ENCODE assay signal across 14 cellular contexts in the genomic region with DNA sequence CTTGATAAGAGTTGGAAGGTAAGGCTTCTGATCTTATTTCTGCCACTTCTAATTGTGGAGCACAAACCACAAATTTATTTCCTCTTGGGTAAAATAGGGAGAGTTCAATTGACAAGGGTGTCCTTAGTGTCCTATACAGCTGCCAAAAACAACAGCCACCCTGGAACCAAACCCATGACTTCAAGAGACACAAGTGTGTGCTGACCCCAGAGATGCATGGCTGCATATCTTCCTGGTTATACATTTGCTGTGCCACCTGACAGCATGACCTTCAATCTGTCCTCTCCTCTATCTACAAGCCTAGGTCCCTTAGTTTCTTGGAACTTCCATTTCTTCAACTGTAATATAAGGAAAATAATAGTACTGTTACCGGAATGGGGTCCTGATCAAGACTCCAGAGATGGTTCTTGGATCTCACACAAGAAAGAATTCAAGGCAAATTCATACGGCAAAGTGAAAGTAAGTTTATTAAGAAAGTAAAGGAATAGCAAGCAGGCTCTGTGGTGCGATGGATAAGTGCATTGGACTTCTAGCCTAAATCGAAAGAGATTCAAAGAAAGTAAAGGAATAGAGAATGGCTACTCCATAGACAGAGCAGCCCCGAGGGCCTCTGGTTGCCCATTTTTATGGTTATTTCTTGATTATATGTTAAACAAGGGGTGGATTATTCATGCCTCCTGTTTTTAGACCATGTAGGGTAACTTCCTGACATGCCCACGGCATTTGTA. TPM values are rescaled to one million over a fixed set of nuclear protein-coding genes. Genes with fewer than 3 reads are reported as not detected.
DNase-seq lines count a peak whose midpoint lies in the region; ATAC-seq, FAIRE-seq and TF ChIP-seq lines count a peak whose summit lies in the region.
"Had no signal": no experiment of that assay in that cellular context is flagged by ENCODE, and none has a peak within 500 bp of the region (broad histone marks: within the 10 kb centered on the region; RNA-seq: fewer than 3 reads in every experiment).

No MANE protein-coding gene starts in this region.

- dilution Hi-C loops in mammary epithelial cell (cut with HindIII; ENCODE audit: low sequenced_read_pairs), result no loop called here

- no peak overlapping the region for H3K27ac ChIP-seq in mammary epithelial cell (ENCODE audit: insufficient read depth, low read depth, low read length)
- H3K27ac ChIP-seq in VCaP, result peak overlapping the region; percentile 96
- no peak overlapping the region for H3K27ac ChIP-seq in HepG2 (ENCODE audit: extremely low read length, insufficient read depth, low read length)
- H3K27ac ChIP-seq: dorsolateral prefrontal cortex, foreskin keratinocyte had no signal

- WGBS in mammary epithelial cell (ENCODE audit: low coverage, missing lambda C conversion rate), result 98% methylated on average over 6 of the region's 6 CpGs
- WGBS in HepG2 (ENCODE audit: low lambda C conversion rate), result 96% methylated on average over 6 of the region's 6 CpGs

- TF ChIP-seq RAD21 in HepG2 (CRISPR knock-in tag; IDR thresholded peaks at IDR 0.05), result no peak

- intact Hi-C loops in MCF 10A (cut with micrococcal nuclease) (no loop called here), mammary epithelial cell (cut with micrococcal nuclease) (no loop called here), HepG2 (cut with micrococcal nuclease; ENCODE audit: unreplicated experiment) (no loop called here)

- no peak for FAIRE-seq in HepG2 (lab: Jason Lieb, UNC)

- BruUV-seq in MCF 10A (replicated peaks; lab: Mats Ljungman, UMichigan) (no TSS peak), mammary epithelial cell (replicated peaks; lab: Mats Ljungman, UMichigan) (no TSS peak), HepG2 (replicated peaks; lab: Mats Ljungman, UMichigan) (no TSS peak)

- no peaks in the 10 kb centered on the region for H3K36me3 ChIP-seq in mammary epithelial cell (ENCODE audit: insufficient read depth, low read length)
- no peaks in the 10 kb centered on the region for H3K36me3 ChIP-seq in HepG2 (replicated peaks in 1 of 2; ENCODE audit: control insufficient read depth in 1 of 2, insufficient read depth in 2 of 2, low read length in 2 of 2)

- H4K20me1 ChIP-seq in mammary epithelial cell (ENCODE audit: insufficient read depth, low read length), result no peaks in the 10 kb centered on the region
- H4K20me1 ChIP-seq in HepG2 (ENCODE audit: insufficient read depth, low read length), result no peaks in the 10 kb centered on the region

- peak overlapping the region; percentile 60 for H3K27ac Mint-ChIP-seq in MCF 10A (ENCODE audit: low read depth, unreplicated experiment)
- H3K27ac Mint-ChIP-seq in type B pancreatic cell, result peak overlapping the region; percentile 48
- H3K27ac Mint-ChIP-seq: stimulated activated effector memory CD8-positive, alpha-beta T cell treated with anti-CD3 and anti-CD28 coated beads, Interleukin-12 subunit alpha, Interleukin-12 subunit beta, amount 100 ng/mL, for 72 hours had no signal

- no peak overlapping the region for H3K4me2 ChIP-seq in mammary epithelial cell (ENCODE audit: insufficient read depth, low read depth, low read length)
- no peak overlapping the region for H3K4me2 ChIP-seq in HepG2 (ENCODE audit: low read depth, low read length)

- ATAC-seq in HepG2 (peak; percentile 38; the same call in 1 of the 3 replicates), HG02588 (IDR thresholded peaks at IDR 0.05; ENCODE audit: unreplicated experiment) (no peak)
- ATAC-seq: stimulated activated effector memory CD8-positive, alpha-beta T cell treated with anti-CD3 and anti-CD28 coated beads, Interleukin-12 subunit alpha, Interleukin-12 subunit beta, amount 100 ng/mL, for 72 hours had no signal

- TF ChIP-seq EP300 in HepG2 (IDR thresholded peaks at IDR 0.05; ENCODE audit: low read depth in 2 of 2, low read length in 2 of 2) (no peak), HepG2 (CRISPR knock-in tag; IDR thresholded peaks at IDR 0.05; ENCODE audit: borderline replicate concordance) (no peak)

- H3K9ac ChIP-seq in mammary epithelial cell (ENCODE audit: insufficient read depth, low read length) (no peak overlapping the region), HepG2 (ENCODE audit: insufficient read depth, low read depth, low read length) (no peak overlapping the region)

- H3K4me1 ChIP-seq in mammary epithelial cell (ENCODE audit: insufficient read depth, low read length), result peaks cover 44% of the 10 kb centered on the region
- H3K4me1 ChIP-seq in HepG2 (ENCODE audit: insufficient read depth, low read length), result peaks cover 82% of the 10 kb centered on the region

- CTCF ChIA-PET in MCF 10A (lab: Yijun Ruan, JAX), result no interaction called here
- CTCF ChIA-PET in mammary epithelial cell (lab: Charles Lee; ENCODE audit: low non-redundant PET), result no interaction called here
- CTCF ChIA-PET in HepG2 (lab: Yijun Ruan, JAX; ENCODE audit: low intra/inter-chr PET ratio, low total read pairs), result no interaction called here

- H3K4me3 Mint-ChIP-seq in MCF 10A (ENCODE audit: unreplicated experiment) (no peak overlapping the region), type B pancreatic cell (no peak overlapping the region)
- H3K4me3 Mint-ChIP-seq: stimulated activated effector memory CD8-positive, alpha-beta T cell treated with anti-CD3 and anti-CD28 coated beads, Interleukin-12 subunit alpha, Interleukin-12 subunit beta, amount 100 ng/mL, for 72 hours had no signal

- POLR2A ChIA-PET in MCF 10A (lab: Yijun Ruan, JAX), result interaction anchor here (0.7 to 1.7 kb wide), 3 partner anchors 8 to 16 kb away, joined by 3 to 7 read pairs (median 6); no protein-coding TSS in a partner anchor
- POLR2A ChIA-PET in HepG2 (lab: Yijun Ruan, JAX), result interaction anchor here (1.4 kb wide), 1 partner anchor 8 kb away, joined by 3 read pairs; no protein-coding TSS in a partner anchor

- H3K36me3 Mint-ChIP-seq in MCF 10A (ENCODE audit: insufficient read depth, unreplicated experiment), result no peaks in the 10 kb centered on the region
- H3K36me3 Mint-ChIP-seq in type B pancreatic cell, result no peaks in the 10 kb centered on the region
- H3K36me3 Mint-ChIP-seq: stimulated activated effector memory CD8-positive, alpha-beta T cell treated with anti-CD3 and anti-CD28 coated beads, Interleukin-12 subunit alpha, Interleukin-12 subunit beta, amount 100 ng/mL, for 72 hours had no signal

- H3K9me3 ChIP-seq in mammary epithelial cell (replicated peaks; ENCODE audit: insufficient read depth, low read length) (no peaks in the 10 kb centered on the region), HepG2 (ENCODE audit: low read length) (no peaks in the 10 kb centered on the region)

- no peak for TF ChIP-seq POLR2A in HepG2 (IDR thresholded peaks at IDR 0.05; ENCODE audit: insufficient read depth in 1 of 2, low read depth in 2 of 2, low read length in 2 of 2)

- H3K4me1 Mint-ChIP-seq in MCF 10A (ENCODE audit: insufficient read depth, unreplicated experiment) (peaks cover 31% of the 10 kb centered on the region), type B pancreatic cell (ENCODE audit: unreplicated experiment) (peaks cover 8% of the 10 kb centered on the region)

- in situ Hi-C loops in mammary epithelial cell (cut with MboI; ENCODE audit: low sequenced_read_pairs in 2 of 2), result no loop called here
- in situ Hi-C loops in HepG2 (cut with HindIII; ENCODE audit: extremely low pct_ligation_motif_present, low pct_unique_long_range_greater_than_20kb), result no loop called here

- no peak overlapping the region for H3K4me3 ChIP-seq in mammary epithelial cell (replicated peaks in 1 of 3; ENCODE audit: insufficient read depth in 1 of 3, low read depth in 2 of 3, low read length in 3 of 3)
- H3K4me3 ChIP-seq in HepG2 (replicated peaks in 1 of 3; ENCODE audit: insufficient read depth in 1 of 3, low read depth in 2 of 3, low read length in 3 of 3), result no peak overlapping the region
- H3K4me3 ChIP-seq: dorsolateral prefrontal cortex had no signal

- H3K79me2 ChIP-seq in mammary epithelial cell (ENCODE audit: insufficient read depth, low read length) (no peaks in the 10 kb centered on the region), HepG2 (ENCODE audit: insufficient read depth, low read length) (no peaks in the 10 kb centered on the region)

- H3K27me3 Mint-ChIP-seq in MCF 10A (ENCODE audit: insufficient read depth, unreplicated experiment) (no peaks in the 10 kb centered on the region), type B pancreatic cell (no peaks in the 10 kb centered on the region)

- H2AFZ ChIP-seq in mammary epithelial cell (ENCODE audit: low read depth, low read length) (no peak overlapping the region), HepG2 (ENCODE audit: low read length) (no peak overlapping the region)

- H3K27me3 ChIP-seq in mammary epithelial cell (ENCODE audit: insufficient read depth, low read length) (no peaks in the 10 kb centered on the region), HepG2 (ENCODE audit: control insufficient read depth in 1 of 2, insufficient read depth in 2 of 2, low read length in 2 of 2) (no peaks in the 10 kb centered on the region)
- H3K27me3 ChIP-seq: dorsolateral prefrontal cortex, foreskin keratinocyte had no signal

- H3K9me3 Mint-ChIP-seq in MCF 10A (ENCODE audit: unreplicated experiment), result no peaks in the 10 kb centered on the region
- H3K9me3 Mint-ChIP-seq in type B pancreatic cell, result peaks cover 5% of the 10 kb centered on the region
- H3K9me3 Mint-ChIP-seq: stimulated activated effector memory CD8-positive, alpha-beta T cell treated with anti-CD3 and anti-CD28 coated beads, Interleukin-12 subunit alpha, Interleukin-12 subunit beta, amount 100 ng/mL, for 72 hours had no signal

- TF ChIP-seq CTCF in MCF 10A (IDR thresholded peaks at IDR 0.05; ENCODE audit: unreplicated experiment), result no peak
- no peak for TF ChIP-seq CTCF in mammary epithelial cell (conservative IDR thresholded peaks at IDR 0.05 in 1 of 2, IDR thresholded peaks at IDR 0.05 in 1 of 2; ENCODE audit: extremely low read depth in 1 of 2, insufficient read depth in 1 of 2, low read depth in 1 of 2, low read length in 2 of 2)
- no peak for TF ChIP-seq CTCF in VCaP (conservative IDR thresholded peaks at IDR 0.05)
- TF ChIP-seq CTCF in HepG2 (CRISPR knock-in tag; IDR thresholded peaks at IDR 0.05), result no peak
- no peak for TF ChIP-seq CTCF in type B pancreatic cell (conservative IDR thresholded peaks at IDR 0.05)

- DNase-seq in MCF 10A (ENCODE audit: unreplicated experiment) (no peak), mammary epithelial cell (no peak), HepG2 (ENCODE audit: low spot score) (no peak), type B pancreatic cell (ENCODE audit: extremely low spot score, unreplicated experiment) (no peak), kidney tubule cell (ENCODE audit: low spot score) (no peak), NCI-H446 (lab: John Stamatoyannopoulos, UW) (no peak)
- DNase-seq: dorsolateral prefrontal cortex; NCI-H1092; NCI-H524; stimulated activated CD4-positive, alpha-beta T cell treated with anti-CD3 and anti-CD28 coated beads, Interleukin-4, amount 100 ng/mL, for 24 hours had no signal

RNA-seq across cellular contexts. Expression of a gene that starts 15.5 kb away (rescaled TPM):
- 134 and 137 TPM in 2 replicates for total RNA-seq in MCF 10A (2022)
- total RNA-seq in mammary epithelial cell, result 100 to 1,000 TPM in 1 of 2 donors, 10 to 100 TPM in 1; 96.9 to 111 TPM
- polyA plus RNA-seq in mammary epithelial cell, result 169 TPM
- 63.6 TPM for polyA minus RNA-seq in mammary epithelial cell
- total RNA-seq in HepG2 (2016; rRNA removed; fragmentation: Illumina TruSeq; extraction: Trizol), result 265 and 365 TPM in 2 replicates
- total RNA-seq in HepG2 (2016; cell fraction: cytosol; rRNA removed; fragmentation: Illumina TruSeq; extraction: Trizol; ENCODE audit: low read depth), result 106 and 111 TPM in 2 replicates
- total RNA-seq in HepG2 (2016; cell fraction: insoluble cytoplasmic fraction; rRNA removed; fragmentation: Illumina TruSeq; extraction: Trizol), result 253 and 367 TPM in 2 replicates
- 267 and 271 TPM in 2 replicates for total RNA-seq in HepG2 (2016; cell fraction: membrane; rRNA removed; fragmentation: Illumina TruSeq; extraction: Trizol)
- 271 and 302 TPM in 2 replicates for total RNA-seq in HepG2 (2016; cell fraction: nucleus; rRNA removed; fragmentation: Illumina TruSeq; extraction: Trizol)
- 2,108 and 2,761 TPM in 2 replicates for polyA plus RNA-seq in HepG2 (2011; rRNA removed)
- 1,026 and 1,553 TPM in 2 replicates for polyA plus RNA-seq in HepG2 (2011; cell fraction: cytosol; rRNA removed)
- 209 and 224 TPM in 2 replicates for polyA plus RNA-seq in HepG2 (2011; cell fraction: nucleus; rRNA removed)
- 787 and 938 TPM in 2 replicates for polyA plus RNA-seq in HepG2 (2012)
- polyA plus RNA-seq in HepG2 (2016; cell fraction: cytosol; fragmentation: Illumina TruSeq; extraction: Trizol; ENCODE audit: low read depth), result 159 and 182 TPM in 2 replicates
- polyA plus RNA-seq in HepG2 (2016; cell fraction: insoluble cytoplasmic fraction; fragmentation: Illumina TruSeq; extraction: Trizol; ENCODE audit: low read depth), result 316 and 330 TPM in 2 replicates
- polyA plus RNA-seq in HepG2 (2016; cell fraction: membrane; fragmentation: Illumina TruSeq; extraction: Trizol; ENCODE audit: low read depth), result 230 and 256 TPM in 2 replicates
- 368 and 391 TPM in 2 replicates for polyA plus RNA-seq in HepG2 (2016; cell fraction: nucleus; fragmentation: Illumina TruSeq; extraction: Trizol; ENCODE audit: insufficient read depth, low read depth)
- 117 and 454 TPM in 2 replicates for polyA minus RNA-seq in HepG2 (2011; rRNA and poly(A)+ RNA removed; ENCODE audit: low replicate concordance)
- polyA minus RNA-seq in HepG2 (2011; cell fraction: cytosol; rRNA and poly(A)+ RNA removed), result 1,086 and 1,277 TPM in 2 replicates
- 441 and 760 TPM in 2 replicates for polyA minus RNA-seq in HepG2 (2011; cell fraction: nucleus; rRNA and poly(A)+ RNA removed)
- 131 and 144 TPM in 2 replicates for total RNA-seq in type B pancreatic cell (ENCODE audit: low replicate concordance)
